ENCODE assay signal across 1 cellular context in genomic region chr14:24331731-24332093, GRCh38.
TF ChIP-seq lines count a peak whose summit lies in the region.

No MANE protein-coding gene starts in this region.

TF ChIP-seq in H1, 55 proteins besides CTCF, POLR2A, EP300 and RAD21:
- no peak for TF ChIP-seq POLR2AphosphoS5 (IDR thresholded peaks at IDR 0.05; ENCODE audit: low read depth, low read length)
- TF ChIP-seq SIX5 (IDR thresholded peaks at IDR 0.05; ENCODE audit: low read depth, low read length): no peak
- TF ChIP-seq SP2 (IDR thresholded peaks at IDR 0.05; ENCODE audit: low read length): no peak
- TF ChIP-seq E2F6 (IDR thresholded peaks at IDR 0.05): no peak
- no peak for TF ChIP-seq ATF3 (IDR thresholded peaks at IDR 0.05; ENCODE audit: insufficient read depth, low read depth, low read length)
- no peak for TF ChIP-seq GTF2F1 (IDR thresholded peaks at IDR 0.05; ENCODE audit: borderline replicate concordance, low read depth, low read length)
- TF ChIP-seq EZH2 (IDR thresholded peaks at IDR 0.05; ENCODE audit: low read depth, low read length, severe bottlenecking): no peak
- no peak for TF ChIP-seq TCF12 (IDR thresholded peaks at IDR 0.05; ENCODE audit: low read depth, low read length)
- no peak for TF ChIP-seq RFX5 (IDR thresholded peaks at IDR 0.05; ENCODE audit: borderline replicate concordance, low read depth, low read length)
- no peak for TF ChIP-seq CBX5 (IDR thresholded peaks at IDR 0.05; ENCODE audit: low read depth, low read length)
- no peak for TF ChIP-seq SUZ12 (IDR thresholded peaks at IDR 0.05; ENCODE audit: low read length)
